In genomic region chr22:50182176-50183081, GRCh38 we compare ENCODE assay signal across 1 cellular context.
TF ChIP-seq lines count a peak whose summit lies in the region.

No MANE protein-coding gene starts in this region.

TF ChIP-seq in HepG2, 621 proteins besides CTCF, POLR2A, EP300 and RAD21:
- TF ChIP-seq HNRNPL (IDR thresholded peaks at IDR 0.05; ENCODE audit: low read depth, low read length) (0 out of 2 replicates have a peak, but pooled peaks have one; percentile 18), ZNF670 (CRISPR knock-in tag; IDR thresholded peaks at IDR 0.05; ENCODE audit: borderline replicate concordance) (no peak), KLF12 (CRISPR knock-in tag; IDR thresholded peaks at IDR 0.05; ENCODE audit: borderline replicate concordance) (no peak), MYC (CRISPR knock-in tag; IDR thresholded peaks at IDR 0.05; ENCODE audit: borderline replicate concordance) (peak; percentile 34; the same call in 1 of the 2 replicates), REPIN1 (CRISPR knock-in tag; IDR thresholded peaks at IDR 0.05; ENCODE audit: borderline replicate concordance, low read depth) (no peak)
- TF ChIP-seq, protein P1, sequence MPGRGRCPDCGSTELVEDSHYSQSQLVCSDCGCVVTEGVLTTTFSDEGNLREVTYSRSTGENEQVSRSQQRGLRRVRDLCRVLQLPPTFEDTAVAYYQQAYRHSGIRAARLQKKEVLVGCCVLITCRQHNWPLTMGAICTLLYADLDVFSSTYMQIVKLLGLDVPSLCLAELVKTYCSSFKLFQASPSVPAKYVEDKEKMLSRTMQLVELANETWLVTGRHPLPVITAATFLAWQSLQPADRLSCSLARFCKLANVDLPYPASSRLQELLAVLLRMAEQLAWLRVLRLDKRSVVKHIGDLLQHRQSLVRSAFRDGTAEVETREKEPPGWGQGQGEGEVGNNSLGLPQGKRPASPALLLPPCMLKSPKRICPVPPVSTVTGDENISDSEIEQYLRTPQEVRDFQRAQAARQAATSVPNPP (CRISPR knock-in tag; IDR thresholded peaks at IDR 0.05) = no peak
